Comparison of ENCODE assay signal across 1 cellular context in genomic region chr12:97560359-97560758, GRCh38.
TF ChIP-seq lines count a peak whose summit lies in the region.

No MANE protein-coding gene starts in this region.

TF ChIP-seq in SK-N-SH, 30 proteins besides CTCF, POLR2A, EP300 and RAD21 (continued from another document):
- TF ChIP-seq RFX5 (IDR thresholded peaks at IDR 0.05; ENCODE audit: low read length) = no peak
- no peak for TF ChIP-seq MXI1 (IDR thresholded peaks at IDR 0.05; ENCODE audit: low read depth, low read length)
- no peak for TF ChIP-seq ZBTB33 (IDR thresholded peaks at IDR 0.05; ENCODE audit: borderline replicate concordance, low read depth)
- TF ChIP-seq RXRA (IDR thresholded peaks at IDR 0.05; ENCODE audit: borderline replicate concordance, low read depth) = no peak
- no peak for TF ChIP-seq CHD2 (IDR thresholded peaks at IDR 0.05; ENCODE audit: low read length, partially characterized antibody)
- TF ChIP-seq GABPA (IDR thresholded peaks at IDR 0.05; ENCODE audit: low read depth) = no peak
- TF ChIP-seq FOSL2 (IDR thresholded peaks at IDR 0.05; ENCODE audit: borderline replicate concordance, low read depth) = no peak
- no peak for TF ChIP-seq ELF1 (IDR thresholded peaks at IDR 0.05)
- TF ChIP-seq RCOR1 (IDR thresholded peaks at IDR 0.05; ENCODE audit: low read length) = no peak
- TF ChIP-seq MAX (IDR thresholded peaks at IDR 0.05; ENCODE audit: low read depth) = no peak
